1 cellular context compared by ENCODE assay signal in the genomic region with DNA sequence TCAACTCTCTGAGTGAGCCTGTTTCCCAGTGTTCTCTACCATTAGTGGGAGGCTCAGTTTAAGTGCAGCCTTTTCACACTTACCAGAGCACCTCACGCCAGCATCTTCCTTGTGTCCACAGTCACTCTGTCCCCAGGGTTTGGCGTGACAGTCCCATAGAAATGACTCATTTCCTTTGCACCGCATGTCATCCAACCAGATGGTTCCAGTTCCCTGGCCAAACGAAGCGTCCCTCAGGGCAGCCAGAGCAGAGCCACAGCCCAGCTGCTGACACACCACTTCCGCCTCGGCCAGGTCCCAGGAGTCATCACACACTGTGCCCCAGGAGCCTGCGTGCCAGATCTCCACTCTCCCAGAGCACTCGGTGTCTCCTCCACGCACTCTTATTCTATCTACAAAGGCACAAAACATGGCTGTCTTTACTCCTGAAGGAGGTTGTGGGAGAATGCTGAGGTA.
TF ChIP-seq lines count a peak whose summit lies in the region.

No MANE protein-coding gene starts in this region.

TF ChIP-seq in GM23338, 12 proteins besides CTCF, POLR2A, EP300 and RAD21 (continued from another document):
- TF ChIP-seq, protein P1, sequence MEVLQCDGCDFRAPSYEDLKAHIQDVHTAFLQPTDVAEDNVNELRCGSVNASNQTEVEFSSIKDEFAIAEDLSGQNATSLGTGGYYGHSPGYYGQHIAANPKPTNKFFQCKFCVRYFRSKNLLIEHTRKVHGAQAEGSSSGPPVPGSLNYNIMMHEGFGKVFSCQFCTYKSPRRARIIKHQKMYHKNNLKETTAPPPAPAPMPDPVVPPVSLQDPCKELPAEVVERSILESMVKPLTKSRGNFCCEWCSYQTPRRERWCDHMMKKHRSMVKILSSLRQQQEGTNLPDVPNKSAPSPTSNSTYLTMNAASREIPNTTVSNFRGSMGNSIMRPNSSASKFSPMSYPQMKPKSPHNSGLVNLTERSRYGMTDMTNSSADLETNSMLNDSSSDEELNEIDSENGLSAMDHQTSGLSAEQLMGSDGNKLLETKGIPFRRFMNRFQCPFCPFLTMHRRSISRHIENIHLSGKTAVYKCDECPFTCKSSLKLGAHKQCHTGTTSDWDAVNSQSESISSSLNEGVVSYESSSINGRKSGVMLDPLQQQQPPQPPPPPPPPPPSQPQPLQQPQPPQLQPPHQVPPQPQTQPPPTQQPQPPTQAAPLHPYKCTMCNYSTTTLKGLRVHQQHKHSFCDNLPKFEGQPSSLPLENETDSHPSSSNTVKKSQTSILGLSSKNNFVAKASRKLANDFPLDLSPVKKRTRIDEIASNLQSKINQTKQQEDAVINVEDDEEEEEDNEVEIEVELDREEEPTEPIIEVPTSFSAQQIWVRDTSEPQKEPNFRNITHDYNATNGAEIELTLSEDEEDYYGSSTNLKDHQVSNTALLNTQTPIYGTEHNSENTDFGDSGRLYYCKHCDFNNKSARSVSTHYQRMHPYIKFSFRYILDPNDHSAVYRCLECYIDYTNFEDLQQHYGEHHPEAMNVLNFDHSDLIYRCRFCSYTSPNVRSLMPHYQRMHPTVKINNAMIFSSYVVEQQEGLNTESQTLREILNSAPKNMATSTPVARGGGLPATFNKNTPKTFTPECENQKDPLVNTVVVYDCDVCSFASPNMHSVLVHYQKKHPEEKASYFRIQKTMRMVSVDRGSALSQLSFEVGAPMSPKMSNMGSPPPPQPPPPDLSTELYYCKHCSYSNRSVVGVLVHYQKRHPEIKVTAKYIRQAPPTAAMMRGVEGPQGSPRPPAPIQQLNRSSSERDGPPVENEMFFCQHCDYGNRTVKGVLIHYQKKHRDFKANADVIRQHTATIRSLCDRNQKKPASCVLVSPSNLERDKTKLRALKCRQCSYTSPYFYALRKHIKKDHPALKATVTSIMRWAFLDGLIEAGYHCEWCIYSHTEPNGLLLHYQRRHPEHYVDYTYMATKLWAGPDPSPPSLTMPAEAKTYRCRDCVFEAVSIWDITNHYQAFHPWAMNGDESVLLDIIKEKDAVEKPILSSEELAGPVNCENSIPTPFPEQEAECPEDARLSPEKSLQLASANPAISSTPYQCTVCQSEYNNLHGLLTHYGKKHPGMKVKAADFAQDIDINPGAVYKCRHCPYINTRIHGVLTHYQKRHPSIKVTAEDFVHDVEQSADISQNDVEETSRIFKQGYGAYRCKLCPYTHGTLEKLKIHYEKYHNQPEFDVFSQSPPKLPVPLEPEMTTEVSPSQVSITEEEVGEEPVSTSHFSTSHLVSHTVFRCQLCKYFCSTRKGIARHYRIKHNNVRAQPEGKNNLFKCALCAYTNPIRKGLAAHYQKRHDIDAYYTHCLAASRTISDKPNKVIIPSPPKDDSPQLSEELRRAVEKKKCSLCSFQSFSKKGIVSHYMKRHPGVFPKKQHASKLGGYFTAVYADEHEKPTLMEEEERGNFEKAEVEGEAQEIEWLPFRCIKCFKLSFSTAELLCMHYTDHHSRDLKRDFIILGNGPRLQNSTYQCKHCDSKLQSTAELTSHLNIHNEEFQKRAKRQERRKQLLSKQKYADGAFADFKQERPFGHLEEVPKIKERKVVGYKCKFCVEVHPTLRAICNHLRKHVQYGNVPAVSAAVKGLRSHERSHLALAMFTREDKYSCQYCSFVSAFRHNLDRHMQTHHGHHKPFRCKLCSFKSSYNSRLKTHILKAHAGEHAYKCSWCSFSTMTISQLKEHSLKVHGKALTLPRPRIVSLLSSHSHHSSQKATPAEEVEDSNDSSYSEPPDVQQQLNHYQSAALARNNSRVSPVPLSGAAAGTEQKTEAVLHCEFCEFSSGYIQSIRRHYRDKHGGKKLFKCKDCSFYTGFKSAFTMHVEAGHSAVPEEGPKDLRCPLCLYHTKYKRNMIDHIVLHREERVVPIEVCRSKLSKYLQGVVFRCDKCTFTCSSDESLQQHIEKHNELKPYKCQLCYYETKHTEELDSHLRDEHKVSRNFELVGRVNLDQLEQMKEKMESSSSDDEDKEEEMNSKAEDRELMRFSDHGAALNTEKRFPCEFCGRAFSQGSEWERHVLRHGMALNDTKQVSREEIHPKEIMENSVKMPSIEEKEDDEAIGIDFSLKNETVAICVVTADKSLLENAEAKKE (CRISPR knock-in tag; IDR thresholded peaks at IDR 0.05), result no peak
- TF ChIP-seq ZNF114 (CRISPR knock-in tag; IDR thresholded peaks at IDR 0.05) (no peak), EZH2 (IDR thresholded peaks at IDR 0.05; ENCODE audit: low read depth, unreplicated experiment) (no peak), POLR2AphosphoS5 (IDR thresholded peaks at IDR 0.05; ENCODE audit: low read depth) (no peak), EZH2phosphoT487 (IDR thresholded peaks at IDR 0.05; ENCODE audit: unreplicated experiment) (no peak), STAT1 (IDR thresholded peaks at IDR 0.05; ENCODE audit: unreplicated experiment) (no peak)
- TF ChIP-seq, protein P2, sequence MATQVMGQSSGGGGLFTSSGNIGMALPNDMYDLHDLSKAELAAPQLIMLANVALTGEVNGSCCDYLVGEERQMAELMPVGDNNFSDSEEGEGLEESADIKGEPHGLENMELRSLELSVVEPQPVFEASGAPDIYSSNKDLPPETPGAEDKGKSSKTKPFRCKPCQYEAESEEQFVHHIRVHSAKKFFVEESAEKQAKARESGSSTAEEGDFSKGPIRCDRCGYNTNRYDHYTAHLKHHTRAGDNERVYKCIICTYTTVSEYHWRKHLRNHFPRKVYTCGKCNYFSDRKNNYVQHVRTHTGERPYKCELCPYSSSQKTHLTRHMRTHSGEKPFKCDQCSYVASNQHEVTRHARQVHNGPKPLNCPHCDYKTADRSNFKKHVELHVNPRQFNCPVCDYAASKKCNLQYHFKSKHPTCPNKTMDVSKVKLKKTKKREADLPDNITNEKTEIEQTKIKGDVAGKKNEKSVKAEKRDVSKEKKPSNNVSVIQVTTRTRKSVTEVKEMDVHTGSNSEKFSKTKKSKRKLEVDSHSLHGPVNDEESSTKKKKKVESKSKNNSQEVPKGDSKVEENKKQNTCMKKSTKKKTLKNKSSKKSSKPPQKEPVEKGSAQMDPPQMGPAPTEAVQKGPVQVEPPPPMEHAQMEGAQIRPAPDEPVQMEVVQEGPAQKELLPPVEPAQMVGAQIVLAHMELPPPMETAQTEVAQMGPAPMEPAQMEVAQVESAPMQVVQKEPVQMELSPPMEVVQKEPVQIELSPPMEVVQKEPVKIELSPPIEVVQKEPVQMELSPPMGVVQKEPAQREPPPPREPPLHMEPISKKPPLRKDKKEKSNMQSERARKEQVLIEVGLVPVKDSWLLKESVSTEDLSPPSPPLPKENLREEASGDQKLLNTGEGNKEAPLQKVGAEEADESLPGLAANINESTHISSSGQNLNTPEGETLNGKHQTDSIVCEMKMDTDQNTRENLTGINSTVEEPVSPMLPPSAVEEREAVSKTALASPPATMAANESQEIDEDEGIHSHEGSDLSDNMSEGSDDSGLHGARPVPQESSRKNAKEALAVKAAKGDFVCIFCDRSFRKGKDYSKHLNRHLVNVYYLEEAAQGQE (IDR thresholded peaks at IDR 0.05; ENCODE audit: unreplicated experiment), result no peak
- TF ChIP-seq, protein P3, sequence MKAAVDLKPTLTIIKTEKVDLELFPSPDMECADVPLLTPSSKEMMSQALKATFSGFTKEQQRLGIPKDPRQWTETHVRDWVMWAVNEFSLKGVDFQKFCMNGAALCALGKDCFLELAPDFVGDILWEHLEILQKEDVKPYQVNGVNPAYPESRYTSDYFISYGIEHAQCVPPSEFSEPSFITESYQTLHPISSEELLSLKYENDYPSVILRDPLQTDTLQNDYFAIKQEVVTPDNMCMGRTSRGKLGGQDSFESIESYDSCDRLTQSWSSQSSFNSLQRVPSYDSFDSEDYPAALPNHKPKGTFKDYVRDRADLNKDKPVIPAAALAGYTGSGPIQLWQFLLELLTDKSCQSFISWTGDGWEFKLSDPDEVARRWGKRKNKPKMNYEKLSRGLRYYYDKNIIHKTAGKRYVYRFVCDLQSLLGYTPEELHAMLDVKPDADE (IDR thresholded peaks at IDR 0.05), result no peak
TF ChIP-seq in GM23338: peak in this region for 0.
